13 cellular contexts compared by ENCODE assay signal in genomic region chr6:2797564-2798014, GRCh38. TPM values are rescaled to one million over a fixed set of nuclear protein-coding genes. Genes with fewer than 3 reads are reported as not detected.
DNase-seq lines count a peak whose midpoint lies in the region; FAIRE-seq and TF ChIP-seq lines count a peak whose summit lies in the region.
"Had no signal": no experiment of that assay in that cellular context is flagged by ENCODE, and none has a peak within 500 bp of the region (broad histone marks: within the 10 kb centered on the region; RNA-seq: fewer than 3 reads in every experiment).

No MANE protein-coding gene starts in this region.

- POLR2A ChIA-PET in endothelial cell of umbilical vein (lab: Charles Lee): no interaction called here

- H3K4me3 Mint-ChIP-seq in nephron progenitor cell: peak overlapping the region; percentile 18
- no peak overlapping the region for H3K4me3 Mint-ChIP-seq in chondrocyte (ENCODE audit: unreplicated experiment)

- H3K9me3 ChIP-seq in BLaER1: no peaks in the 10 kb centered on the region
- H3K9me3 ChIP-seq in Loucy (ENCODE audit: insufficient read depth, low read depth, low read length): no peaks in the 10 kb centered on the region
- H3K9me3 ChIP-seq in endothelial cell of umbilical vein (replicated peaks; ENCODE audit: control insufficient read depth, insufficient read depth, low read length): no peaks in the 10 kb centered on the region

- H3K4me3 ChIP-seq in BLaER1 (no peak overlapping the region), Loucy (ENCODE audit: low read length, poor library complexity, severe bottlenecking) (peak overlapping the region; percentile 43), endothelial cell of umbilical vein (replicated peaks in 1 of 3; ENCODE audit: insufficient read depth in 1 of 3, low read depth in 1 of 3, low read length in 3 of 3) (no peak overlapping the region)
- H3K4me3 ChIP-seq: skin epidermis had no signal

- H3K27ac Mint-ChIP-seq in nephron progenitor cell (peak overlapping the region; percentile 83), chondrocyte (ENCODE audit: unreplicated experiment) (no peak overlapping the region)

- TF ChIP-seq CTCF in Loucy (conservative IDR thresholded peaks at IDR 0.05; ENCODE audit: low read length) (no peak), endothelial cell of umbilical vein (IDR thresholded peaks at IDR 0.05; ENCODE audit: extremely low read depth in 1 of 2, insufficient read depth in 1 of 2, low read depth in 1 of 2, low read length in 2 of 2) (no peak), nephron progenitor cell (IDR thresholded peaks at IDR 0.05) (no peak), chondrocyte (IDR thresholded peaks at IDR 0.05) (no peak)

- H3K9me2 ChIP-seq in Loucy (replicated peaks; ENCODE audit: low read depth, low read length): no peaks in the 10 kb centered on the region

- intact Hi-C loops in endothelial cell of umbilical vein (cut with micrococcal nuclease): no loop called here

- H3K36me3 ChIP-seq in BLaER1: no peaks in the 10 kb centered on the region
- H3K36me3 ChIP-seq in Loucy (ENCODE audit: insufficient read depth, low read length): no peaks in the 10 kb centered on the region
- no peaks in the 10 kb centered on the region for H3K36me3 ChIP-seq in endothelial cell of umbilical vein (ENCODE audit: control insufficient read depth in 2 of 2, extremely low read depth in 1 of 2, insufficient read depth in 2 of 2, low read length in 2 of 2)

- H3F3A ChIP-seq in Loucy (ENCODE audit: low read depth): no peaks in the 10 kb centered on the region

- TF ChIP-seq POLR2A in endothelial cell of umbilical vein (IDR thresholded peaks at IDR 0.05; ENCODE audit: low read depth, low read length): no peak
- no peak for TF ChIP-seq POLR2A in GM12891 (IDR thresholded peaks at IDR 0.05; ENCODE audit: low read depth, low read length)

- dilution Hi-C loops in endothelial cell of umbilical vein (cut with MboI; ENCODE audit: extremely low pct_ligation_motif_present, low sequenced_read_pairs): no loop called here

- H2AFZ ChIP-seq in Loucy (ENCODE audit: low read length): no peak overlapping the region
- H2AFZ ChIP-seq in endothelial cell of umbilical vein (ENCODE audit: low read depth, low read length): no peak overlapping the region

- H4K20me1 ChIP-seq in BLaER1 (no peaks in the 10 kb centered on the region), Loucy (ENCODE audit: insufficient read depth, low read length, poor library complexity, severe bottlenecking) (no peaks in the 10 kb centered on the region), endothelial cell of umbilical vein (replicated peaks; ENCODE audit: control insufficient read depth, extremely low read depth, insufficient read depth, low read length) (no peaks in the 10 kb centered on the region)

- no peaks in the 10 kb centered on the region for H3K79me2 ChIP-seq in Loucy (ENCODE audit: insufficient read depth, low read length)
- no peaks in the 10 kb centered on the region for H3K79me2 ChIP-seq in endothelial cell of umbilical vein (ENCODE audit: control insufficient read depth, insufficient read depth, low read length)

- no peaks in the 10 kb centered on the region for H3K27me3 Mint-ChIP-seq in nephron progenitor cell (ENCODE audit: low read depth, poor library complexity)
- H3K27me3 Mint-ChIP-seq in chondrocyte (ENCODE audit: low read depth): no peaks in the 10 kb centered on the region

- H3K9me3 Mint-ChIP-seq in nephron progenitor cell (no peaks in the 10 kb centered on the region), chondrocyte (ENCODE audit: low read depth) (no peaks in the 10 kb centered on the region)

- DNase-seq in endothelial cell of umbilical vein (ENCODE audit: low read depth, low spot score) (no peak), nephron progenitor cell (no peak), chondrocyte (ENCODE audit: low spot score) (no peak), hippocampal formation (lab: John Stamatoyannopoulos, UW) (no peak), GM12891 (ENCODE audit: insufficient read length, low spot score) (no peak), COR-L47 (lab: John Stamatoyannopoulos, UW) (no peak)
- DNase-seq: activated T-cell treated with anti-CD3 and anti-CD28 coated beads, Interleukin-2, amount 50 U/mL, for 1 hour; amniotic stem cell; erythroblast; left ventricle myocardium superior had no signal

- peak overlapping the region; percentile 69 for H3K4me2 ChIP-seq in BLaER1
- peak overlapping the region; percentile 67 for H3K4me2 ChIP-seq in Loucy (ENCODE audit: low read depth, low read length, poor library complexity, severe bottlenecking)
- H3K4me2 ChIP-seq in endothelial cell of umbilical vein (ENCODE audit: insufficient read depth, low read length): no peak overlapping the region

- H3K4me1 ChIP-seq in BLaER1 (peaks cover 57% of the 10 kb centered on the region), Loucy (ENCODE audit: insufficient read depth, low read length, poor library complexity, severe bottlenecking) (peaks cover 46% of the 10 kb centered on the region), endothelial cell of umbilical vein (ENCODE audit: control insufficient read depth, extremely low read depth, insufficient read depth, low read length) (peaks cover 16% of the 10 kb centered on the region)

- H3K9ac ChIP-seq in BLaER1 (peak overlapping the region; percentile 54; the same call in 1 of the 2 replicates), Loucy (ENCODE audit: low read depth, low read length, poor library complexity, severe bottlenecking) (peak overlapping the region; percentile 63), endothelial cell of umbilical vein (replicated peaks; ENCODE audit: extremely low read depth, insufficient read depth, low read length) (no peak overlapping the region)

- H3K9me1 ChIP-seq in endothelial cell of umbilical vein (replicated peaks; ENCODE audit: control insufficient read depth, extremely low read depth, insufficient read depth, low read length): no peaks in the 10 kb centered on the region

- no peaks in the 10 kb centered on the region for H3K27me3 ChIP-seq in BLaER1
- H3K27me3 ChIP-seq in Loucy (ENCODE audit: insufficient read depth, low read length, poor library complexity, severe bottlenecking): no peaks in the 10 kb centered on the region
- H3K27me3 ChIP-seq in endothelial cell of umbilical vein (ENCODE audit: control insufficient read depth in 2 of 2, insufficient read depth in 2 of 2, low read length in 2 of 2): no peaks in the 10 kb centered on the region

- peaks cover 8% of the 10 kb centered on the region for H3K36me3 Mint-ChIP-seq in nephron progenitor cell (ENCODE audit: low read depth)
- H3K36me3 Mint-ChIP-seq in chondrocyte (ENCODE audit: low read depth): no peaks in the 10 kb centered on the region

- CTCF ChIA-PET in endothelial cell of umbilical vein (lab: Charles Lee): interaction anchor here (0.8 to 1.6 kb wide), 4 partner anchors 14 to 135 kb away, joined by 3 to 4 read pairs (median 3); no protein-coding TSS in a partner anchor

- peaks cover 51% of the 10 kb centered on the region for H3K4me1 Mint-ChIP-seq in nephron progenitor cell
- peaks cover 16% of the 10 kb centered on the region for H3K4me1 Mint-ChIP-seq in chondrocyte (ENCODE audit: low read depth)

- no TSS peak for BruUV-seq in endothelial cell of umbilical vein (replicated peaks; lab: Mats Ljungman, UMichigan)

- peak; percentile 28 for FAIRE-seq in endothelial cell of umbilical vein (lab: Jason Lieb, UNC)
- FAIRE-seq in GM12891 (lab: Jason Lieb, UNC): no peak

- H3K27ac ChIP-seq in BLaER1: peak overlapping the region; percentile 59
- H3K27ac ChIP-seq in endothelial cell of umbilical vein (ENCODE audit: insufficient read depth, low read depth, low read length): no peak overlapping the region
- H3K27ac ChIP-seq: skin epidermis had no signal

TF ChIP-seq in GM12891, 5 proteins besides CTCF, POLR2A, EP300 and RAD21 (continues in another document):
- no peak for TF ChIP-seq TAF1 (IDR thresholded peaks at IDR 0.05; ENCODE audit: low read depth, low read length)
- TF ChIP-seq POU2F2 (IDR thresholded peaks at IDR 0.05; ENCODE audit: low read depth, low read length): no peak
- no peak for TF ChIP-seq SPI1 (IDR thresholded peaks at IDR 0.05; ENCODE audit: low read depth, low read length)
- no peak for TF ChIP-seq POLR2AphosphoS5 (IDR thresholded peaks at IDR 0.05; ENCODE audit: low read depth, low read length)

RNA-seq across cellular contexts. Expression of gene WRNIP1, which starts 32.4 kb away (rescaled TPM):
- total RNA-seq in endothelial cell of umbilical vein: 47.7 and 50.1 TPM in 2 replicates
- 54.5 and 68.9 TPM in 2 replicates for polyA plus RNA-seq in endothelial cell of umbilical vein
- polyA plus RNA-seq in endothelial cell of umbilical vein (2011; cell fraction: cytosol; rRNA removed): 56.2 and 64.2 TPM in 2 replicates
- 59.4 and 59.7 TPM in 2 replicates for polyA plus RNA-seq in endothelial cell of umbilical vein (2011; cell fraction: nucleus; rRNA removed)
- 44.9 and 45.1 TPM in 2 replicates for polyA plus RNA-seq in endothelial cell of umbilical vein (2012)
- 55.8 and 60.5 TPM in 2 replicates for polyA minus RNA-seq in endothelial cell of umbilical vein
- 27.8 TPM for polyA minus RNA-seq in endothelial cell of umbilical vein (2011; cell fraction: cytosol; rRNA and poly(A)+ RNA removed)
- polyA minus RNA-seq in endothelial cell of umbilical vein (2011; cell fraction: nucleus; rRNA and poly(A)+ RNA removed): 26.4 and 31.4 TPM in 2 replicates
- 34.0 to 36.1 TPM (median 34.6 TPM) in 3 replicates for total RNA-seq in chondrocyte
- polyA plus RNA-seq in GM12891 (2012; ENCODE audit: low read depth, missing spikeins): 16.3 TPM

RNA-seq across cellular contexts. Expression of gene SERPINB1, which starts 44.1 kb away (rescaled TPM):
- total RNA-seq in endothelial cell of umbilical vein: 23.3 and 24.0 TPM in 2 replicates
- 5.9 and 6.7 TPM in 2 replicates for polyA plus RNA-seq in endothelial cell of umbilical vein
- 10.6 and 11.9 TPM in 2 replicates for polyA plus RNA-seq in endothelial cell of umbilical vein (2011; cell fraction: cytosol; rRNA removed)
- polyA plus RNA-seq in endothelial cell of umbilical vein (2011; cell fraction: nucleus; rRNA removed): 5.7 and 9.4 TPM in 2 replicates
- polyA plus RNA-seq in endothelial cell of umbilical vein (2012): 11.5 and 15.7 TPM in 2 replicates
- 5.7 and 6.0 TPM in 2 replicates for polyA minus RNA-seq in endothelial cell of umbilical vein
- polyA minus RNA-seq in endothelial cell of umbilical vein (2011; cell fraction: cytosol; rRNA and poly(A)+ RNA removed): 31.9 TPM
- 3.5 and 5.7 TPM in 2 replicates for polyA minus RNA-seq in endothelial cell of umbilical vein (2011; cell fraction: nucleus; rRNA and poly(A)+ RNA removed)
- 9.0 to 9.3 TPM (median 9.1 TPM) in 3 replicates for total RNA-seq in chondrocyte
- polyA plus RNA-seq in GM12891 (2012; ENCODE audit: low read depth, missing spikeins): 0.99 TPM

RNA-seq across cellular contexts. Expression of gene MYLK4, which starts 46.9 kb away (rescaled TPM):
- total RNA-seq in endothelial cell of umbilical vein (0.32 and 0.62 TPM in 2 replicates), chondrocyte (0.99 to 1.1 TPM (median 1.00 TPM) in 3 replicates)
- 0.29 and 0.41 TPM in 2 replicates for polyA plus RNA-seq in endothelial cell of umbilical vein
- polyA plus RNA-seq in endothelial cell of umbilical vein (2011; cell fraction: cytosol; rRNA removed): 0.23 and 0.27 TPM in 2 replicates
- 1.9 and 2.3 TPM in 2 replicates for polyA plus RNA-seq in endothelial cell of umbilical vein (2011; cell fraction: nucleus; rRNA removed)
- 0.42 and 0.44 TPM in 2 replicates for polyA plus RNA-seq in endothelial cell of umbilical vein (2012)
- 0.51 and 0.78 TPM in 2 replicates for polyA minus RNA-seq in endothelial cell of umbilical vein
- not detected for polyA minus RNA-seq in endothelial cell of umbilical vein (2011; cell fraction: cytosol; rRNA and poly(A)+ RNA removed)
- polyA minus RNA-seq in endothelial cell of umbilical vein (2011; cell fraction: nucleus; rRNA and poly(A)+ RNA removed): 0.87 and 0.91 TPM in 2 replicates
- 0.04 TPM for polyA plus RNA-seq in GM12891 (2012; ENCODE audit: low read depth, missing spikeins)
